In genomic region chr9:19230356-19231125, GRCh38 we compare ENCODE assay signal across 8 cellular contexts. TPM values are rescaled to one million over a fixed set of nuclear protein-coding genes. Genes with fewer than 3 reads are reported as not detected.
DNase-seq lines count a peak whose midpoint lies in the region; ATAC-seq and TF ChIP-seq lines count a peak whose summit lies in the region.

TSS of gene DENND4C (plus strand) at chr9:19230693. CDS start at chr9:19276175, 45,482 bp downstream.

- POLR2A ChIA-PET in CD8-positive, alpha-beta T cell (lab: Charles Lee), result interaction anchor here (0.6 to 1.6 kb wide), 10 partner anchors 11 to 182 kb away, joined by 3 to 13 read pairs (median 5); partner anchors contain the start of genes RPS6 and RRAGA

- H3K36me3 ChIP-seq in CD8-positive, alpha-beta T cell (ENCODE audit: insufficient read depth, low read length), result no peaks in the 10 kb centered on the region
- no peaks in the 10 kb centered on the region for H3K36me3 ChIP-seq in effector memory CD4-positive, alpha-beta T cell (ENCODE audit: control insufficient read depth, insufficient read depth, low read length)

- H3K4me3 ChIP-seq in CD8-positive, alpha-beta T cell (ENCODE audit: low read depth, low read length), result peak within 1 kb of the TSS; percentile 96
- peak within 1 kb of the TSS; percentile 80 for H3K4me3 ChIP-seq in effector memory CD4-positive, alpha-beta T cell (ENCODE audit: insufficient read depth, low read depth, low read length, poor library complexity, severe bottlenecking)

- intact Hi-C loops in CD8-positive, alpha-beta T cell (cut with DNase I, micrococcal nuclease), result loop anchor here (1.0 to 5.0 kb wide), 10 partner anchors 46 to 227 kb away; partner anchors contain the start of genes HAUS6 (in 2 of the 2), RPS6 (in 2 of the 2), RRAGA (in 2 of the 2) and PLIN2 (in 1 of the 2)

- H3K27ac ChIP-seq in CD8-positive, alpha-beta T cell (ENCODE audit: low read depth, low read length), result peak within 1 kb of the TSS; percentile 80
- H3K27ac ChIP-seq in effector memory CD4-positive, alpha-beta T cell (ENCODE audit: insufficient read depth, low read length, poor library complexity, severe bottlenecking), result peak within 1 kb of the TSS; percentile 81

- ATAC-seq in CD8-positive, alpha-beta T cell, result peak; percentile 85
- ATAC-seq in GM19395 (IDR thresholded peaks at IDR 0.05; ENCODE audit: unreplicated experiment), result peak; percentile 71
- ATAC-seq in HG03558 (IDR thresholded peaks at IDR 0.05; ENCODE audit: extremely low read depth, unreplicated experiment), result peak; percentile 58

- H3K27me3 ChIP-seq in CD8-positive, alpha-beta T cell (ENCODE audit: insufficient read depth, low read length), result no peaks in the 10 kb centered on the region
- no peaks in the 10 kb centered on the region for H3K27me3 ChIP-seq in effector memory CD4-positive, alpha-beta T cell (replicated peaks; ENCODE audit: control insufficient read depth, insufficient read depth, low read length, poor library complexity, severe bottlenecking)

- TF ChIP-seq CTCF in CD8-positive, alpha-beta T cell (IDR thresholded peaks at IDR 0.05), result no peak

- CTCF ChIA-PET in CD8-positive, alpha-beta T cell (lab: Charles Lee), result interaction anchor here (0.7 to 1.7 kb wide), 3 partner anchors 44 to 182 kb away, joined by 3 to 6 read pairs (median 6); partner anchors contain the start of gene RRAGA

- no peak within 1 kb of the TSS for H3K4me3 Mint-ChIP-seq in CD8-positive, alpha-beta T cell

- H3K27ac Mint-ChIP-seq in CD8-positive, alpha-beta T cell, result peak within 1 kb of the TSS; percentile 90

- peaks cover 23% of the 10 kb centered on the region for H3K4me1 ChIP-seq in CD8-positive, alpha-beta T cell (ENCODE audit: insufficient read depth, low read length)
- peaks cover 15% of the 10 kb centered on the region for H3K4me1 ChIP-seq in effector memory CD4-positive, alpha-beta T cell (ENCODE audit: control insufficient read depth, insufficient read depth, low read length, poor library complexity, severe bottlenecking)

- peak; percentile 57 to 88 (median 79) for DNase-seq in CD8-positive, alpha-beta T cell
- peak; percentile 89 for DNase-seq in NCI-H82 (lab: John Stamatoyannopoulos, UW)
- peak; percentile 45 to 74 for DNase-seq in activated CD8-positive, alpha-beta memory T cell treated with anti-CD3 and anti-CD28 coated beads for 1 hour (ENCODE audit: extremely low read depth in 1 of 2, low read depth in 1 of 2)
- peak; percentile 63 to 77 (median 73) for DNase-seq in effector memory CD4-positive, alpha-beta T cell
- DNase-seq in medulla oblongata (ENCODE audit: extremely low spot score), result peak; percentile 90
- peak; percentile 70 for DNase-seq in stimulated activated CD8-positive, alpha-beta memory T cell treated with anti-CD3 and anti-CD28 coated beads, Interleukin-12 subunit alpha, Interleukin-12 subunit beta, amount 100 ng/mL, for 1 hour (ENCODE audit: low read depth)

- H3K9me3 ChIP-seq in CD8-positive, alpha-beta T cell (ENCODE audit: low read length), result no peaks in the 10 kb centered on the region
- H3K9me3 ChIP-seq in effector memory CD4-positive, alpha-beta T cell (ENCODE audit: control insufficient read depth, low read length), result no peaks in the 10 kb centered on the region

- peaks cover 2% of the 10 kb centered on the region for H3K36me3 Mint-ChIP-seq in CD8-positive, alpha-beta T cell

- no peaks in the 10 kb centered on the region for H3K27me3 Mint-ChIP-seq in CD8-positive, alpha-beta T cell (ENCODE audit: low read depth)

- H3K4me1 Mint-ChIP-seq in CD8-positive, alpha-beta T cell (ENCODE audit: low read depth), result peaks cover 22% of the 10 kb centered on the region

- H3K9me3 Mint-ChIP-seq in CD8-positive, alpha-beta T cell, result no peaks in the 10 kb centered on the region

RNA-seq across cellular contexts. Expression of gene DENND4C, which starts in this region (rescaled TPM):
- total RNA-seq in CD8-positive, alpha-beta T cell, result 10 to 100 TPM; 27.4 to 29.8 TPM

Comparison
In these comparisons a context has a peak if more than half of its experiments do, and no peak if none do; other contexts are left out.
1. Peak in every context shown above with its lines: DNase-seq, ATAC-seq, H3K4me3 ChIP-seq and H3K27ac ChIP-seq.